In the genomic region with DNA sequence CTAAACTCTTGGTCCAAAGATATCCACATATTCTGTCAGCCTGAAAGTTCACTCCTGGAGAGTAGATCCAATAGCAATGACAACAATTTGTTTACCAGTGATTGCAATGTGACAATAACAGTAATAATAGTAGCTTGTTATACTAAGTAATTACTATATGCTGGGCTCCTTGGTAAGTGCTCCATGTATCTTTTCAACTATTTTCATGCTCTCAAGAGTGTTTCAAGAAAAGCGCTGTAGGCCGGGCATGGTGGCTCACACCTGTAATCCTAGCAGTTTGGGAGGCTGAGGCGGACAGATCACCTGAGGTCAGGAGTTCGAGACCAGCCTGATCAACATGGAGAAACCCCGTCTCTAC, we compare ENCODE assay signal across 14 cellular contexts. TPM values are rescaled to one million over a fixed set of nuclear protein-coding genes. Genes with fewer than 3 reads are reported as not detected.
DNase-seq lines count a peak whose midpoint lies in the region; ATAC-seq and TF ChIP-seq lines count a peak whose summit lies in the region.
"Had no signal": no experiment of that assay in that cellular context is flagged by ENCODE, and none has a peak within 500 bp of the region (broad histone marks: within the 10 kb centered on the region; RNA-seq: fewer than 3 reads in every experiment).

No MANE protein-coding gene starts in this region.

- H3K4me3 ChIP-seq in ACC112 (ENCODE audit: low read depth, low read length) (no peak overlapping the region), HCT116 (replicated peaks in 1 of 2; ENCODE audit: low read depth in 1 of 2, low read length in 2 of 2) (no peak overlapping the region), body of pancreas (no peak overlapping the region), psoas muscle (no peak overlapping the region), gastroesophageal sphincter (no peak overlapping the region)
- H3K4me3 ChIP-seq: mucosa of descending colon had no signal

- intact Hi-C loops in HCT116 (cut with micrococcal nuclease), result no loop called here
- intact Hi-C loops in body of pancreas (cut with DNase I), result no loop called here
- intact Hi-C loops in psoas muscle (cut with DNase I), result no loop called here

- RAD21 ChIA-PET in HCT116 (lab: Charles Lee; ENCODE audit: low non-redundant PET in 1 of 2, low total read pairs in 2 of 2, uncharacterized antibody in 2 of 2, unreplicated experiment in 2 of 2), result no interaction called here

- no TSS peak for BruUV-seq in HCT116 (replicated peaks; lab: Mats Ljungman, UMichigan)

- H3K79me2 ChIP-seq in ACC112 (ENCODE audit: control insufficient read depth, insufficient read depth, low read length, unreplicated experiment) (peaks cover 90% of the 10 kb centered on the region), HCT116 (ENCODE audit: insufficient read depth, low read length) (peaks cover 99% of the 10 kb centered on the region)

- no peak for ATAC-seq in HCT116
- no peak for ATAC-seq in body of pancreas
- ATAC-seq in psoas muscle, result no peak
- ATAC-seq in GM21390 (IDR thresholded peaks at IDR 0.05; ENCODE audit: unreplicated experiment), result no peak
- no peak for ATAC-seq in gastroesophageal sphincter
- ATAC-seq in GM18520 (IDR thresholded peaks at IDR 0.05; ENCODE audit: unreplicated experiment), result no peak
- no peak for ATAC-seq in GM21576 (IDR thresholded peaks at IDR 0.05; ENCODE audit: unreplicated experiment)
- ATAC-seq: mucosa of descending colon had no signal

- H2AFZ ChIP-seq in ACC112 (ENCODE audit: low read length, unreplicated experiment) (no peak overlapping the region), HCT116 (ENCODE audit: low read depth, low read length, poor library complexity, severe bottlenecking) (no peak overlapping the region)

- no peak for TF ChIP-seq EP300 in gastroesophageal sphincter (IDR thresholded peaks at IDR 0.05)

- H3K9me3 ChIP-seq in HCT116 (ENCODE audit: control insufficient read depth in 1 of 2, insufficient read depth in 1 of 2, low read depth in 1 of 2, low read length in 2 of 2), result no peaks in the 10 kb centered on the region
- no peaks in the 10 kb centered on the region for H3K9me3 ChIP-seq in body of pancreas
- no peaks in the 10 kb centered on the region for H3K9me3 ChIP-seq in psoas muscle
- H3K9me3 ChIP-seq in gastroesophageal sphincter, result no peaks in the 10 kb centered on the region
- H3K9me3 ChIP-seq: mucosa of descending colon had no signal

- H3K27me3 ChIP-seq in ACC112 (ENCODE audit: insufficient read depth, low read length) (no peaks in the 10 kb centered on the region), HCT116 (ENCODE audit: insufficient read depth, low read length) (no peaks in the 10 kb centered on the region), body of pancreas (no peaks in the 10 kb centered on the region), psoas muscle (ENCODE audit: insufficient read depth in 3 of 3, low read length in 2 of 3) (no peaks in the 10 kb centered on the region), gastroesophageal sphincter (no peaks in the 10 kb centered on the region)

- H3K9ac ChIP-seq in HCT116 (ENCODE audit: low read length), result peak overlapping the region; percentile 60

- peaks cover 44% of the 10 kb centered on the region for H3K36me3 ChIP-seq in ACC112 (ENCODE audit: insufficient read depth, low read length)
- peaks cover 6 to 59% of the 10 kb centered on the region in 2 experiments; a peak in 2 of 4 replicates for H3K36me3 ChIP-seq in HCT116 (ENCODE audit: control insufficient read depth in 1 of 2, insufficient read depth in 2 of 2, low read length in 2 of 2)
- H3K36me3 ChIP-seq in body of pancreas (replicated peaks in 1 of 2; ENCODE audit: insufficient read depth in 1 of 2, low read depth in 2 of 2), result no peaks in the 10 kb centered on the region
- H3K36me3 ChIP-seq in psoas muscle (ENCODE audit: insufficient read depth in 1 of 2, low read depth in 1 of 2), result peaks cover 23 to 27% of the 10 kb centered on the region in 2 donors
- H3K36me3 ChIP-seq in gastroesophageal sphincter, result peaks cover 0 to 40% of the 10 kb centered on the region in 2 donors

- no peak for TF ChIP-seq CTCF in HCT116 (IDR thresholded peaks at IDR 0.05 in 2 of 3, conservative IDR thresholded peaks at IDR 0.05 in 1 of 3; ENCODE audit: borderline replicate concordance in 1 of 3, insufficient read depth in 1 of 3, low read depth in 2 of 3, low read length in 2 of 3)
- TF ChIP-seq CTCF in body of pancreas (IDR thresholded peaks at IDR 0.05), result no peak
- no peak for TF ChIP-seq CTCF in psoas muscle (IDR thresholded peaks at IDR 0.05)
- no peak for TF ChIP-seq CTCF in gastroesophageal sphincter (IDR thresholded peaks at IDR 0.05)

- H3K27ac ChIP-seq in ACC112 (ENCODE audit: low read depth, low read length), result peak overlapping the region; percentile 52
- peak overlapping the region; percentile 94 for H3K27ac ChIP-seq in HCT116 (ENCODE audit: low read depth, low read length)
- H3K27ac ChIP-seq in body of pancreas, result peak overlapping the region; percentile 94 to 96 (median 94)
- peak overlapping the region; percentile 85 for H3K27ac ChIP-seq in psoas muscle
- peak overlapping the region in 1 of 4 donors; percentile 14 for H3K27ac ChIP-seq in gastroesophageal sphincter

- DNase-seq in HCT116 (ENCODE audit: low read depth, low spot score) (no peak), body of pancreas (no peak), psoas muscle (no peak)
- DNase-seq: anterior cingulate cortex; DMS 273 treated with DMSO at 0.1 percent for 48 hours; KG1; mucosa of descending colon; NK-92 treated with Interleukin-12 subunit alpha and Interleukin-12 subunit beta, amount 100 ng/mL, for 24 hours; T1000 had no signal

- WGBS in body of pancreas, 2 donors, result 85 to 100% methylated on average over 4 to 5 of the region's 5 CpGs
- WGBS in psoas muscle, 3 donors, result 96 to 98% (median 98%) methylated on average over 5 of the region's 5 CpGs
- WGBS in gastroesophageal sphincter (ENCODE audit: low coverage in 1 of 2), 2 donors, result 100% methylated on average over 5 of the region's 5 CpGs; no CpG with 5 or more reads in 1 of the 2 donors

- no peaks in the 10 kb centered on the region for H3K9me2 ChIP-seq in HCT116 (ENCODE audit: insufficient read depth)

- POLR2A ChIA-PET in HCT116 (lab: Charles Lee), result interaction anchor here (1.2 to 4.2 kb wide), 3 partner anchors 9 to 16 kb away, joined by 5 to 28 read pairs (median 8); partner anchors contain the start of gene BCL2L1

- H3K4me1 ChIP-seq in ACC112 (ENCODE audit: control insufficient read depth, insufficient read depth, low read length, unreplicated experiment) (peaks cover 67% of the 10 kb centered on the region), HCT116 (ENCODE audit: control insufficient read depth in 1 of 2, insufficient read depth in 2 of 2, low read length in 2 of 2) (peaks cover 86 to 97% of the 10 kb centered on the region in 2 experiments), body of pancreas (peaks cover 89% of the 10 kb centered on the region), psoas muscle (peaks cover 83% of the 10 kb centered on the region), gastroesophageal sphincter (peaks cover 23 to 88% (median 33%) of the 10 kb centered on the region in 3 donors)

- H3K4me2 ChIP-seq in HCT116 (ENCODE audit: low read length), result peak overlapping the region; percentile 69

- TF ChIP-seq POLR2A in HCT116 (IDR thresholded peaks at IDR 0.05; ENCODE audit: borderline replicate concordance, extremely low read depth, insufficient read depth, insufficient read length) (no peak), body of pancreas (IDR thresholded peaks at IDR 0.05) (no peak), gastroesophageal sphincter (IDR thresholded peaks at IDR 0.05) (no peak)

- no peaks in the 10 kb centered on the region for H4K20me1 ChIP-seq in HCT116 (ENCODE audit: insufficient read depth)

- CTCF ChIA-PET in HCT116 (lab: Charles Lee), result interaction anchor here (2.5 kb wide), 1 partner anchor 16 kb away, joined by 10 read pairs; no protein-coding TSS in a partner anchor

- no peak for TF ChIP-seq RAD21 in HCT116 (IDR thresholded peaks at IDR 0.05; ENCODE audit: low read depth)

TF ChIP-seq in HCT116, 20 proteins besides CTCF, POLR2A, EP300 and RAD21:
- TF ChIP-seq SIN3A (IDR thresholded peaks at IDR 0.05; ENCODE audit: low read depth), result no peak

RNA-seq across cellular contexts. Expression of gene BCL2L1, which starts 15.4 kb away (rescaled TPM):
- 226 TPM for total RNA-seq in HCT116 (2021; ENCODE audit: unreplicated experiment)
- polyA plus RNA-seq in HCT116 (2012), result 186 and 209 TPM in 2 replicates
- total RNA-seq in body of pancreas, result 100 to 1,000 TPM in 1 of 2 donors, 10 to 100 TPM in 1; 96.2 to 103 TPM
- 10 to 100 TPM; 34.5 to 95.1 (median 76.3) TPM for total RNA-seq in psoas muscle
- 100 to 1,000 TPM in 1 of 3 donors, 10 to 100 TPM in 2; 42.3 to 204 (median 48.2) TPM for polyA plus RNA-seq in psoas muscle
- total RNA-seq in gastroesophageal sphincter, result 100 to 1,000 TPM in 3 of 4 donors, 10 to 100 TPM in 1; 71.9 to 171 (median 135) TPM

RNA-seq across cellular contexts. Expression of gene TPX2, which starts 31.9 kb away (rescaled TPM):
- total RNA-seq in HCT116 (2021; ENCODE audit: unreplicated experiment) (163 TPM), body of pancreas (not detected), psoas muscle (1 to 10 TPM in 3 of 4 donors, under 1 TPM in 1; 0.63 to 2.2 (median 1.6) TPM), gastroesophageal sphincter (1 to 10 TPM in 1 of 4 donors, under 1 TPM in 3; 0.13 to 1.4 (median 0.74) TPM)
- 94.9 and 129 TPM in 2 replicates for polyA plus RNA-seq in HCT116 (2012)
- polyA plus RNA-seq in psoas muscle, result 1 to 10 TPM; 2.6 to 8.5 (median 3.4) TPM

Comparison
In these comparisons a context has a peak if more than half of its experiments do, and no peak if none do; other contexts are left out.
1. RNA of gene TPX2, which starts 31.9 kb away (total RNA-seq): 163 TPM in HCT116 (single experiment); 0.63 to 2.2 TPM in psoas muscle, 0.13 to 1.4 TPM in gastroesophageal sphincter and not detected in body of pancreas; every median in the first group is over 10 times any median in the second.